Comparison of ENCODE assay signal across 8 cellular contexts in the genomic region with DNA sequence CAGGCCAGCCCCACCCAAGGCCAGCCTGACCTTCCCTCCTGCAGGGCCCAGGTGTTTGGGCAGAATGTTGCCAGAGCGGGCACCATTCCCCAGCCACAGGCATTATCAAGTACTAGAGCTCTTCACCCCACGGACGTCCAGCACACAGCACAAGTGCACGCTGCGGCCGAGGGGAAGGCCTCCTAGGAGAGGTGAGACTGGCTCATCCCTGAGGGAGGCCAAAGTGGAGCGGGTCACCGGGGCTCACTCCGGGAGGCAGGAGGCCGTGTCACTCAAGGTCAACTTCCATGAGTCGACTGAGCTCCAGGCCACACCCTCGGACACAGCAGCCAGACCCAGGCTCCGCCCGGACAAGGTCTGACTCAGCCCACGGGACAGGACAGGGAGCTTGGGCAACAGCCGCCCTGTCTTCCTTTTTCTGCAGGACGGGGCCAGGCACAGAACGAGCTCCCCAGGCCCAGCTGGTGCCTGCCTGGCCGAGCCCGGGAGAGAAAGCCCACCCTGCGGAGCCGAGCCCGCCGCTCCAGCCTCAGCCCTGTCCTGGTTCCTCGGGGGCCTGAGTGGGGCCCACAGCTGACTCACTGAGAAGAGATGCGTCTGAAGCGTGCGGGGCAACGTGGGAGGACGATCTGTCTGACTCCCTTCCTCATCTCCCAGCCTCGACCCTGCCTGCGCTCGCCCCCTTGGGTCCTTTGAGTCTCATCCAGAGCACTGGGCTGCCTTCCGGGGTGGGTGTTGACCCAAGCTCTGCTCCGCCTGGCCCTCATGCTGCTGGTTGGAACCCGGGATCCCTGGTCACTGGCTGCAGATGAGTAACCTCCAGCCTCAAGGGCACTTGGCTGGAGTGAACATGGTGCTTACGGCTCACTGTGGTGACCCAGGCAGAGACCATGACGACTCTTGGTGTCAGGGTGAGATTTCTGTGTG. TPM values are rescaled to one million over a fixed set of nuclear protein-coding genes. Genes with fewer than 3 reads are reported as not detected.
DNase-seq lines count a peak whose midpoint lies in the region; ATAC-seq and TF ChIP-seq lines count a peak whose summit lies in the region.

No MANE protein-coding gene starts in this region.

- peak overlapping the region; percentile 41 to 77 for H3K27ac ChIP-seq in SK-N-SH (ENCODE audit: low read depth in 2 of 2, low read length in 1 of 2)
- H3K27ac ChIP-seq in foreskin keratinocyte = no peak overlapping the region
- H3K27ac ChIP-seq in rectal smooth muscle tissue (ENCODE audit: low read depth, low read length) = peak overlapping the region; percentile 14

- H3F3A ChIP-seq in SK-N-SH (replicated peaks; ENCODE audit: insufficient read depth) = peaks cover 11% of the 10 kb centered on the region

- no peaks in the 10 kb centered on the region for H3K4me1 Mint-ChIP-seq in activated naive CD4-positive, alpha-beta T cell treated with anti-CD3 and anti-CD28 coated beads for 36 hours (ENCODE audit: low read depth)

- H2AFZ ChIP-seq in SK-N-SH (ENCODE audit: low read depth) = no peak overlapping the region

- TF ChIP-seq EP300 in SK-N-SH (IDR thresholded peaks at IDR 0.05; ENCODE audit: borderline replicate concordance in 1 of 2, low read depth in 1 of 2, low read length in 1 of 2) = no peak

- TF ChIP-seq RAD21 in SK-N-SH (IDR thresholded peaks at IDR 0.05; ENCODE audit: low read length) = no peak

- H3K4me3 ChIP-seq in SK-N-SH (ENCODE audit: low read depth in 2 of 2, low read length in 1 of 2) (no peak overlapping the region), rectal smooth muscle tissue (ENCODE audit: low read length) (peak overlapping the region; percentile 32)

- H3K36me3 Mint-ChIP-seq in activated naive CD4-positive, alpha-beta T cell treated with anti-CD3 and anti-CD28 coated beads for 36 hours (ENCODE audit: low read depth) = no peaks in the 10 kb centered on the region

- POLR2A ChIA-PET in SK-N-SH (lab: Yijun Ruan, JAX) = interaction anchor here (1.2 kb wide), 1 partner anchor 17 kb away, joined by 3 read pairs; no protein-coding TSS in a partner anchor

- WGBS in SK-N-SH (ENCODE audit: low lambda C conversion rate) = 45% methylated on average over 8 of the region's 38 CpGs

- CTCF ChIA-PET in SK-N-SH (lab: Yijun Ruan, JAX) = interaction anchor here (1.3 to 1.6 kb wide), 2 partner anchors 55 to 300 kb away, joined by 4 to 5 read pairs; a partner anchor contains a TSS
- CTCF ChIA-PET in activated naive CD4-positive, alpha-beta T cell treated with anti-CD3 and anti-CD28 coated beads for 36 hours (lab: Charles Lee) = interaction anchor here (0.6 kb wide), 1 partner anchor 13 kb away, joined by 3 read pairs; no protein-coding TSS in a partner anchor

- ATAC-seq in foreskin keratinocyte (peak; percentile 47), HG03457 (IDR thresholded peaks at IDR 0.05; ENCODE audit: unreplicated experiment) (no peak)

- no peaks in the 10 kb centered on the region for H3K79me2 ChIP-seq in SK-N-SH (ENCODE audit: insufficient read depth)

- H3K4me3 Mint-ChIP-seq in activated naive CD4-positive, alpha-beta T cell treated with anti-CD3 and anti-CD28 coated beads for 36 hours = no peak overlapping the region

- H3K9ac ChIP-seq in SK-N-SH = peak overlapping the region; percentile 51
- no peak overlapping the region for H3K9ac ChIP-seq in rectal smooth muscle tissue (ENCODE audit: low read length)

- H3K4me2 ChIP-seq in SK-N-SH = peak overlapping the region; percentile 74; the same call in 1 of the 2 replicates

- H3K36me3 ChIP-seq in SK-N-SH (replicated peaks in 1 of 2; ENCODE audit: control insufficient read depth in 1 of 2, insufficient read depth in 2 of 2, low read length in 1 of 2) (no peaks in the 10 kb centered on the region), rectal smooth muscle tissue (ENCODE audit: control insufficient read depth, insufficient read depth, low read length) (peaks cover 2% of the 10 kb centered on the region)

- H3K9me2 ChIP-seq in SK-N-SH = no peaks in the 10 kb centered on the region

- H3K9me3 Mint-ChIP-seq in activated naive CD4-positive, alpha-beta T cell treated with anti-CD3 and anti-CD28 coated beads for 36 hours = no peaks in the 10 kb centered on the region

- H4K20me1 ChIP-seq in SK-N-SH (ENCODE audit: insufficient read depth) = no peaks in the 10 kb centered on the region

- intact Hi-C loops in activated naive CD4-positive, alpha-beta T cell treated with anti-CD3 and anti-CD28 coated beads for 36 hours (cut with micrococcal nuclease) = no loop called here

- no peaks in the 10 kb centered on the region for H3K27me3 ChIP-seq in SK-N-SH (ENCODE audit: insufficient read depth)
- H3K27me3 ChIP-seq in foreskin keratinocyte = peaks cover 22% of the 10 kb centered on the region
- no peaks in the 10 kb centered on the region for H3K27me3 ChIP-seq in rectal smooth muscle tissue (ENCODE audit: control insufficient read depth, insufficient read depth, low read length)

- no peaks in the 10 kb centered on the region for H3K9me3 ChIP-seq in SK-N-SH

- peaks cover 19% of the 10 kb centered on the region for H3K27me3 Mint-ChIP-seq in activated naive CD4-positive, alpha-beta T cell treated with anti-CD3 and anti-CD28 coated beads for 36 hours (ENCODE audit: low read depth)

- DNase-seq in ELF-1 (ENCODE audit: low read depth, low spot score) (peak; percentile 71), SK-N-SH (peak; percentile 47), foreskin keratinocyte (peak in 1 of 2 donors; percentile 48), NCI-H2227 treated with DMSO at 0.1 percent for 48 hours (lab: John Stamatoyannopoulos, UW) (no peak)
- DNase-seq in activated naive CD4-positive, alpha-beta T cell treated with anti-CD3 and anti-CD28 coated beads for 36 hours = no peak
- no peak for DNase-seq in activated CD4-positive, alpha-beta T cell treated with anti-CD3 and anti-CD28 coated beads, Interleukin-2, amount 50 U/mL, for 4 hours

- H3K4me1 ChIP-seq in SK-N-SH (ENCODE audit: control insufficient read depth in 1 of 2, insufficient read depth in 2 of 2, low read depth in 1 of 2, low read length in 1 of 2) (peaks cover 13 to 27% of the 10 kb centered on the region in 2 experiments; a peak in 3 of 4 replicates), foreskin keratinocyte (no peaks in the 10 kb centered on the region), rectal smooth muscle tissue (ENCODE audit: control insufficient read depth, insufficient read depth, low read length) (peaks cover 2% of the 10 kb centered on the region)

- no peak overlapping the region for H3K27ac Mint-ChIP-seq in activated naive CD4-positive, alpha-beta T cell treated with anti-CD3 and anti-CD28 coated beads for 36 hours

- no peak for TF ChIP-seq CTCF in SK-N-SH (IDR thresholded peaks at IDR 0.05)
- TF ChIP-seq CTCF in foreskin keratinocyte (conservative IDR thresholded peaks at IDR 0.05) = no peak

TF ChIP-seq in SK-N-SH, 30 proteins besides CTCF, POLR2A, EP300 and RAD21 (continues in another document):
- TF ChIP-seq CHD2 (IDR thresholded peaks at IDR 0.05; ENCODE audit: low read length, partially characterized antibody) (no peak), GABPA (IDR thresholded peaks at IDR 0.05; ENCODE audit: low read depth) (no peak), FOXM1 (IDR thresholded peaks at IDR 0.05; ENCODE audit: low read depth) (no peak), POLR2AphosphoS5 (IDR thresholded peaks at IDR 0.05; ENCODE audit: low read depth, low read length) (0 out of 2 replicates have a peak, but pooled peaks have one; percentile 20), JUND (IDR thresholded peaks at IDR 0.05) (peak; percentile 1; the same call in 1 of the 2 replicates)
- TF ChIP-seq, protein P1, sequence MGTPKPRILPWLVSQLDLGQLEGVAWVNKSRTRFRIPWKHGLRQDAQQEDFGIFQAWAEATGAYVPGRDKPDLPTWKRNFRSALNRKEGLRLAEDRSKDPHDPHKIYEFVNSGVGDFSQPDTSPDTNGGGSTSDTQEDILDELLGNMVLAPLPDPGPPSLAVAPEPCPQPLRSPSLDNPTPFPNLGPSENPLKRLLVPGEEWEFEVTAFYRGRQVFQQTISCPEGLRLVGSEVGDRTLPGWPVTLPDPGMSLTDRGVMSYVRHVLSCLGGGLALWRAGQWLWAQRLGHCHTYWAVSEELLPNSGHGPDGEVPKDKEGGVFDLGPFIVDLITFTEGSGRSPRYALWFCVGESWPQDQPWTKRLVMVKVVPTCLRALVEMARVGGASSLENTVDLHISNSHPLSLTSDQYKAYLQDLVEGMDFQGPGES (IDR thresholded peaks at IDR 0.05; ENCODE audit: low read depth, low read length) = no peak

RNA-seq across cellular contexts. Expression of a gene that starts 1.6 kb away (rescaled TPM):
- polyA plus RNA-seq in SK-N-SH (2012; rRNA removed) (0.05 and 0.15 TPM in 2 replicates), foreskin keratinocyte (0.06 and 0.11 TPM in 2 replicates)
- not detected in 2 replicates for polyA plus RNA-seq in SK-N-SH (2012; cell fraction: cytosol; rRNA removed)
- polyA plus RNA-seq in SK-N-SH (2012; cell fraction: nucleus; rRNA removed) = 0.70 and 0.83 TPM in 2 replicates
- total RNA-seq in foreskin keratinocyte = 0.07 and 0.11 TPM in 2 replicates
- not detected for total RNA-seq in activated naive CD4-positive, alpha-beta T cell treated with anti-CD3 and anti-CD28 coated beads for 36 hours

RNA-seq across cellular contexts. Expression of a gene that starts 13.0 kb away (rescaled TPM):
- polyA plus RNA-seq in SK-N-SH (2012; rRNA removed) (46.9 and 51.7 TPM in 2 replicates), foreskin keratinocyte (5.3 and 6.5 TPM in 2 replicates)
- 38.1 and 40.2 TPM in 2 replicates for polyA plus RNA-seq in SK-N-SH (2012; cell fraction: cytosol; rRNA removed)
- polyA plus RNA-seq in SK-N-SH (2012; cell fraction: nucleus; rRNA removed) = 157 and 191 TPM in 2 replicates
- total RNA-seq in foreskin keratinocyte = 5.0 and 5.1 TPM in 2 replicates
- 10 to 100 TPM; 12.0 to 12.9 TPM for total RNA-seq in activated naive CD4-positive, alpha-beta T cell treated with anti-CD3 and anti-CD28 coated beads for 36 hours

RNA-seq across cellular contexts. Expression of a gene that starts 13.2 kb away (rescaled TPM):
- 976 and 1,185 TPM in 2 replicates for polyA plus RNA-seq in SK-N-SH (2012; rRNA removed)
- polyA plus RNA-seq in SK-N-SH (2012; cell fraction: cytosol; rRNA removed) = 1,140 and 1,209 TPM in 2 replicates
- polyA plus RNA-seq in SK-N-SH (2012; cell fraction: nucleus; rRNA removed) = 266 and 644 TPM in 2 replicates
- total RNA-seq in foreskin keratinocyte = 578 and 609 TPM in 2 replicates
- 880 and 886 TPM in 2 replicates for polyA plus RNA-seq in foreskin keratinocyte
- total RNA-seq in activated naive CD4-positive, alpha-beta T cell treated with anti-CD3 and anti-CD28 coated beads for 36 hours = 100 to 1,000 TPM; 254 to 257 TPM

RNA-seq across cellular contexts. Expression of a gene that starts 18.3 kb away (rescaled TPM):
- polyA plus RNA-seq in SK-N-SH (2012; rRNA removed) = 44.8 and 47.0 TPM in 2 replicates
- polyA plus RNA-seq in SK-N-SH (2012; cell fraction: cytosol; rRNA removed) = 19.3 and 28.5 TPM in 2 replicates
- 193 TPM in 2 replicates for polyA plus RNA-seq in SK-N-SH (2012; cell fraction: nucleus; rRNA removed)
- 38.7 and 42.4 TPM in 2 replicates for total RNA-seq in foreskin keratinocyte
- polyA plus RNA-seq in foreskin keratinocyte = 29.1 and 32.7 TPM in 2 replicates
- total RNA-seq in activated naive CD4-positive, alpha-beta T cell treated with anti-CD3 and anti-CD28 coated beads for 36 hours = 10 to 100 TPM; 24.7 to 25.9 TPM

Comparison
In these comparisons a context has a peak if more than half of its experiments do, and no peak if none do; other contexts are left out.
1. DNase-seq: peak in ELF-1 (single experiment) and SK-N-SH (single experiment); none in activated naive CD4-positive, alpha-beta T cell treated with anti-CD3 and anti-CD28 coated beads for 36 hours (single experiment), activated CD4-positive, alpha-beta T cell treated with anti-CD3 and anti-CD28 coated beads, Interleukin-2, amount 50 U/mL, for 4 hours (0 of 2) and NCI-H2227 treated with DMSO at 0.1 percent for 48 hours (single experiment).